ENCODE assay signal across 1 cellular context in the genomic region with DNA sequence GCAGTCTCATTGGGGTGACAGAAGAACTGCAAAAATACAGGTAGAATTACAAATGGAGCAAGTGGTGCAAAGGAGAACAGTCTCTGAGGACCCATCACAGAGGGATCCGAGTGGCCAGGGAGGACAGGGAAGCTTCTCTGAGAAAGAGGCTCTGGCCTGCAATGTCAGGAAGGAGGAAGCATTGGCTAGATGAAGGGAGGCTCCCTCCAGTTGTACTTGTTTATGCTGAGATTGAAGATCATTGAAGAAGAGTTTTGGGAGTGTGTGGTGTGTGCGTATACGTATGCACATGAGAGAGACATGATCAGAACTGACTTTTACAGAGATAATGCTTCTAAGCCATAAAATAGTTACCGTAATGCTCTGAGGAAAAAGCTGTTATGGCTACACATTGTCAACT.
TF ChIP-seq lines count a peak whose summit lies in the region.

No MANE protein-coding gene starts in this region.

TF ChIP-seq in liver, 16 proteins besides CTCF, POLR2A, EP300 and RAD21 (continued from another document):
- TF ChIP-seq ZBTB33 (IDR thresholded peaks at IDR 0.05) = no peak
- TF ChIP-seq RXRA (IDR thresholded peaks at IDR 0.05) = no peak
- no peak for TF ChIP-seq HNF4A (conservative IDR thresholded peaks at IDR 0.05)
- TF ChIP-seq, protein P1, sequence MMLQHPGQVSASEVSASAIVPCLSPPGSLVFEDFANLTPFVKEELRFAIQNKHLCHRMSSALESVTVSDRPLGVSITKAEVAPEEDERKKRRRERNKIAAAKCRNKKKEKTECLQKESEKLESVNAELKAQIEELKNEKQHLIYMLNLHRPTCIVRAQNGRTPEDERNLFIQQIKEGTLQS (IDR thresholded peaks at IDR 0.05) = no peak
- no peak for TF ChIP-seq FOXA2 (IDR thresholded peaks at IDR 0.05)
